Comparison of ENCODE assay signal across 20 cellular contexts in genomic region chr9:96550659-96551058, GRCh38.
A peak's percentile ranks its signal among the peaks of the same experiment; 100 is the strongest.
DNase-seq lines count a peak whose midpoint lies in the region; ATAC-seq, FAIRE-seq and TF ChIP-seq lines count a peak whose summit lies in the region.
"Had no signal": no experiment of that assay in that cellular context is flagged by ENCODE, and none has a peak within 500 bp of the region (broad histone marks: within the 10 kb centered on the region; RNA-seq: fewer than 3 reads in every experiment).

No MANE protein-coding gene starts in this region.

- no peak for TF ChIP-seq RAD21 in GM12878 (IDR thresholded peaks at IDR 0.05; ENCODE audit: insufficient read depth, low read depth, low read length)

- peaks cover 0 to 3% of the 10 kb centered on the region in 2 experiments; a peak in 1 of 4 replicates for H3K27me3 ChIP-seq in GM12878 (replicated peaks in 1 of 2; ENCODE audit: control insufficient read depth in 2 of 2, insufficient read depth in 2 of 2, low read length in 1 of 2)

- TF ChIP-seq EP300 in GM12878 (IDR thresholded peaks at IDR 0.05; ENCODE audit: borderline replicate concordance in 1 of 2, control insufficient read depth in 1 of 2, low read depth in 2 of 2, low read length in 2 of 2) = no peak

- H3K4me1 ChIP-seq in GM12878 (ENCODE audit: control insufficient read depth, insufficient read depth, low read length) = no peaks in the 10 kb centered on the region

- no peak overlapping the region for H2AFZ ChIP-seq in GM12878 (ENCODE audit: control insufficient read depth, low read depth, low read length)
- H2AFZ ChIP-seq: GM23338 had no signal

- RAD21 ChIA-PET in GM12878 (lab: Charles Lee; ENCODE audit: unreplicated experiment) = no interaction called here

- no peak for FAIRE-seq in GM12878 (lab: Jason Lieb, UNC)
- FAIRE-seq: D721Med, GM19239 had no signal

- TF ChIP-seq CTCF in GM12878 (IDR thresholded peaks at IDR 0.05 in 2 of 3, conservative IDR thresholded peaks at IDR 0.05 in 1 of 3; ENCODE audit: control insufficient read depth in 2 of 3, extremely low read depth in 1 of 3, insufficient read depth in 1 of 3, low read depth in 3 of 3, low read length in 3 of 3) (no peak), epithelial cell of esophagus (IDR thresholded peaks at IDR 0.05; ENCODE audit: insufficient read depth, low read depth, low read length, missing control alignments) (no peak)

- POLR2A ChIA-PET in GM12878 (lab: Charles Lee) = no interaction called here

- DNase-seq in DMS53 (lab: John Stamatoyannopoulos, UW) = peak; percentile 2
- no peak for DNase-seq in DMS53 treated with DMSO at 0.1 percent for 48 hours (lab: John Stamatoyannopoulos, UW; ENCODE audit: unreplicated experiment)
- no peak for DNase-seq in GM12878 (ENCODE audit: low read depth, low spot score)
- DNase-seq in epithelial cell of esophagus (ENCODE audit: low read depth) = peak; percentile 43
- DNase-seq in left colon = no peak
- no peak for DNase-seq in NCI-H2171 treated with DMSO at 0.1 percent for 48 hours (lab: John Stamatoyannopoulos, UW)
- DNase-seq: AML-193; Caco-2; CD4-positive, alpha-beta T cell; DMS79 treated with DMSO at 0.1 percent for 48 hours; GF-D8; H7 had no signal

- CTCF ChIA-PET in GM12878 (lab: Yijun Ruan, JAX) = interaction anchor here (1.0 to 1.5 kb wide), 2 partner anchors 14 to 19 kb away, joined by 3 to 4 read pairs; no protein-coding TSS in a partner anchor

- H4K20me1 ChIP-seq in GM12878 (ENCODE audit: control insufficient read depth, insufficient read depth) = no peaks in the 10 kb centered on the region

- no peak overlapping the region for H3K27ac ChIP-seq in GM12878 (ENCODE audit: control insufficient read depth, insufficient read depth)
- H3K27ac ChIP-seq: 22Rv1, A549, C4-2B had no signal

- no peak overlapping the region for H3K9ac ChIP-seq in GM12878 (ENCODE audit: control insufficient read depth, insufficient read depth, low read length)

- no peak for ATAC-seq in GM12878
- ATAC-seq in left colon = no peak
- ATAC-seq in HG03159 (IDR thresholded peaks at IDR 0.05; ENCODE audit: unreplicated experiment) = no peak
- ATAC-seq: A549, GM23338, HCT116 had no signal

- TF ChIP-seq POLR2A in GM12878 (IDR thresholded peaks at IDR 0.05; ENCODE audit: low read depth, low read length) = no peak

- intact Hi-C loops in GM12878 (cut with micrococcal nuclease; ENCODE audit: unreplicated experiment) (no loop called here), left colon (cut with DNase I, micrococcal nuclease) (no loop called here)

- no TSS peak for BruUV-seq in GM12878 (replicated peaks; lab: Mats Ljungman, UMichigan)

- H3K4me3 ChIP-seq in GM12878 (no peak overlapping the region), epithelial cell of esophagus (ENCODE audit: low read length) (no peak overlapping the region)
- H3K4me3 ChIP-seq: A549, GM23338 had no signal

- SMC1A ChIA-PET in GM12878 (lab: Charles Lee; ENCODE audit: uncharacterized antibody, unreplicated experiment) = interaction anchor here (0.8 kb wide), 1 partner anchor 11 kb away, joined by 3 read pairs; no protein-coding TSS in a partner anchor

- in situ Hi-C loops in GM12878 (cut with MboI) = no loop called here

- WGBS in GM12878 (ENCODE audit: insufficient coverage, insufficient replicate concordance, low lambda C conversion rate, missing lambda C conversion rate) = 41% methylated on average over 4 of the region's 4 CpGs

- no peaks in the 10 kb centered on the region for H3K79me2 ChIP-seq in GM12878 (ENCODE audit: control insufficient read depth, insufficient read depth, low read length)

- H3K4me2 ChIP-seq in GM12878 (ENCODE audit: control insufficient read depth, insufficient read depth) = no peak overlapping the region
- H3K4me2 ChIP-seq: A549, GM23338 had no signal

- no peaks in the 10 kb centered on the region for H3K9me3 ChIP-seq in GM12878 (replicated peaks; ENCODE audit: control insufficient read depth, insufficient read depth, low read length)
- H3K9me3 ChIP-seq: A549, Caco-2 had no signal

- H3K36me3 ChIP-seq in GM12878 (ENCODE audit: control insufficient read depth in 2 of 2, insufficient read depth in 2 of 2, low read length in 1 of 2) = no peaks in the 10 kb centered on the region

TF ChIP-seq in GM12878, 131 proteins besides CTCF, POLR2A, EP300 and RAD21:
- TF ChIP-seq GABPA (IDR thresholded peaks at IDR 0.05; ENCODE audit: low read depth) (no peak), ATF7 (IDR thresholded peaks at IDR 0.05; ENCODE audit: low read depth) (0 out of 2 replicates have a peak, but pooled peaks have one; percentile 49)

Comparison
In these comparisons a context has a peak if more than half of its experiments do, and no peak if none do; other contexts are left out.
1. DNase-seq: peak in DMS53 (single experiment) and epithelial cell of esophagus (single experiment); none in DMS53 treated with DMSO at 0.1 percent for 48 hours (single experiment), GM12878 (single experiment), left colon (0 of 2) and NCI-H2171 treated with DMSO at 0.1 percent for 48 hours (single experiment).